Comparison of ENCODE assay signal across 31 cellular contexts in the genomic region with DNA sequence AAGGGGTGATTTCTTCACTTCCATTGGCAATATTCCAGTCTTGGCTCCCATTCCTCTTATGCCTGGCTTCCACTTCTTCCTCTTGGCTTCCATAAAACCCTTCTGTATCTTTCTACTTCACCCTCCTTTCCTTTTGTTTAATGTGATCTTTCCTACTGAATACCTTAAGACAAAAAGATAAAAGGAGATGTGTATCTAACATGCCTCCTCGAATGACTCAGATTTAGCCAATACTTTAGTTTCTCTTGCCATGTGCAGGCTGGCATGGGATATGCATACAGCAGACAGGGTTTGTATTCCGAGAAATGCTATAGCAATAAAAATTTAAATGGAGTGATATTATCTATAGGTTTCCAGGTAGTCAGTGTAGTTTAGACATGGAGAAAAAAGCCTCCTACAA.
"Had no signal": no experiment of that assay in that cellular context is flagged by ENCODE, and none has a peak within 500 bp of the region (broad histone marks: within the 10 kb centered on the region; RNA-seq: fewer than 3 reads in every experiment).

No MANE protein-coding gene starts in this region.

- H3K4me1 ChIP-seq: SJCRH30 had no signal

- ATAC-seq: activated CD8-positive, alpha-beta memory T cell treated with anti-CD3 and anti-CD28 coated beads, Interleukin-2, amount 10 ng/mL, durations not matched to agents 7 days and 5 days; activated T-cell treated with anti-CD3 and anti-CD28 coated beads, Interleukin-2, amount 50 U/mL, for 4 hours; T-helper 17 cell; WTC11 had no signal

- H3K4me1 Mint-ChIP-seq: activated CD4-positive, alpha-beta T cell treated with anti-CD3 and anti-CD28 coated beads, Interleukin-2, amount 10 ng/mL, durations not matched to agents 24 days and 14 days; activated CD8-positive, alpha-beta memory T cell treated with anti-CD3 and anti-CD28 coated beads, Interleukin-2, amount 10 ng/mL, durations not matched to agents 7 days and 5 days; T-helper 17 cell had no signal

- H3K36me3 ChIP-seq: brain microvascular endothelial cell, MG63, SJCRH30 had no signal

- DNase-seq: activated CD4-positive, alpha-beta T cell treated with anti-CD3 and anti-CD28 coated beads for 1 hour; activated CD4-positive, alpha-beta T cell treated with anti-CD3 and anti-CD28 coated beads, Interleukin-2, amount 10 ng/mL, durations not matched to agents 24 days and 14 days; activated CD4-positive, alpha-beta T cell treated with anti-CD3 and anti-CD28 coated beads, Interleukin-2, amount 50 U/mL, for 48 hours; activated CD8-positive, alpha-beta memory T cell treated with anti-CD3 and anti-CD28 coated beads, Interleukin-2, amount 10 ng/mL, durations not matched to agents 7 days and 5 days; activated gamma-delta T cell; activated naive CD4-positive, alpha-beta T cell treated with anti-CD3 and anti-CD28 coated beads for 36 hours; activated T-cell treated with anti-CD3 and anti-CD28 coated beads, Interleukin-2, amount 50 U/mL, for 4 hours; brain microvascular endothelial cell; caudate nucleus; IMR-90; Kasumi-1; KBM-7; MG63; MV-4-11; NCI-H1092 treated with DMSO at 0.1 percent for 48 hours; NCI-H1417 treated with DMSO at 0.1 percent for 48 hours; NCI-H1694; NCI-H2029; NCI-H2107; NCI-H2171 treated with DMSO at 0.1 percent for 48 hours; NCI-H345; NCI-H510A; NCI-H526 treated with DMSO at 0.1 percent for 48 hours; NCI-H82; Right ventricle myocardium superior; RPMI8226; SJCRH30; T-helper 17 cell; T-helper 9 cell had no signal

- H3K27ac Mint-ChIP-seq: activated CD4-positive, alpha-beta T cell treated with anti-CD3 and anti-CD28 coated beads, Interleukin-2, amount 10 ng/mL, durations not matched to agents 24 days and 14 days; activated CD8-positive, alpha-beta memory T cell treated with anti-CD3 and anti-CD28 coated beads, Interleukin-2, amount 10 ng/mL, durations not matched to agents 7 days and 5 days; activated naive CD4-positive, alpha-beta T cell treated with anti-CD3 and anti-CD28 coated beads for 36 hours; activated naive CD8-positive, alpha-beta T cell; T-helper 17 cell; WTC11 had no signal

- H3K36me3 Mint-ChIP-seq: activated CD8-positive, alpha-beta memory T cell treated with anti-CD3 and anti-CD28 coated beads, Interleukin-2, amount 10 ng/mL, durations not matched to agents 7 days and 5 days; activated naive CD8-positive, alpha-beta T cell; WTC11 had no signal

- H3K9me3 ChIP-seq: MG63, SJCRH30 had no signal

- H3K4me3 Mint-ChIP-seq: activated CD4-positive, alpha-beta T cell treated with anti-CD3 and anti-CD28 coated beads, Interleukin-2, amount 10 ng/mL, durations not matched to agents 24 days and 14 days; activated CD8-positive, alpha-beta memory T cell treated with anti-CD3 and anti-CD28 coated beads, Interleukin-2, amount 10 ng/mL, durations not matched to agents 7 days and 5 days; activated naive CD4-positive, alpha-beta T cell treated with anti-CD3 and anti-CD28 coated beads for 36 hours; activated naive CD8-positive, alpha-beta T cell; activated T-cell treated with anti-CD3 and anti-CD28 coated beads, Interleukin-2, amount 50 U/mL, for 4 hours; T-helper 17 cell; WTC11 had no signal

- H3K27ac ChIP-seq: brain microvascular endothelial cell, SJCRH30 had no signal

- H3K9me3 Mint-ChIP-seq: activated CD4-positive, alpha-beta T cell treated with anti-CD3 and anti-CD28 coated beads, Interleukin-2, amount 10 ng/mL, durations not matched to agents 24 days and 14 days; activated naive CD4-positive, alpha-beta T cell treated with anti-CD3 and anti-CD28 coated beads for 36 hours; activated T-cell treated with anti-CD3 and anti-CD28 coated beads, Interleukin-2, amount 50 U/mL, for 4 hours had no signal

- H3K4me3 ChIP-seq: MG63, SJCRH30 had no signal

- H3K27me3 ChIP-seq: brain microvascular endothelial cell, MG63, SJCRH30 had no signal

- H3K27me3 Mint-ChIP-seq: activated CD4-positive, alpha-beta T cell treated with anti-CD3 and anti-CD28 coated beads, Interleukin-2, amount 10 ng/mL, durations not matched to agents 24 days and 14 days had no signal
